ENCODE assay signal across 17 cellular contexts in genomic region chr22:49812838-49813237, GRCh38. TPM values are rescaled to one million over a fixed set of nuclear protein-coding genes. Genes with fewer than 3 reads are reported as not detected.
A peak's percentile ranks its signal among the peaks of the same experiment; 100 is the strongest.
DNase-seq lines count a peak whose midpoint lies in the region; ATAC-seq and TF ChIP-seq lines count a peak whose summit lies in the region.
"Had no signal": no experiment of that assay in that cellular context is flagged by ENCODE, and none has a peak within 500 bp of the region (broad histone marks: within the 10 kb centered on the region; RNA-seq: fewer than 3 reads in every experiment).

No MANE protein-coding gene starts in this region.

- DNase-seq in CD4-positive, alpha-beta memory T cell, result no peak
- DNase-seq in RPMI7951 (ENCODE audit: low read depth) (peak; percentile 52), fibroblast of gingiva (ENCODE audit: low read depth) (peak; percentile 21), neural crest cell (ENCODE audit: low read depth, low spot score) (no peak), NCI-H69 (lab: John Stamatoyannopoulos, UW) (no peak), NCI-H2107 treated with DMSO at 0.1 percent for 48 hours (lab: John Stamatoyannopoulos, UW; ENCODE audit: unreplicated experiment) (no peak), T1000 (lab: John Stamatoyannopoulos, UW) (no peak)
- DNase-seq: activated CD4-positive, alpha-beta T cell treated with anti-CD3 and anti-CD28 coated beads, Interleukin-2, amount 50 U/mL, for 48 hours; BE2C; foreskin keratinocyte; mesendoderm; NCI-H2107; SIG-M5; substantia nigra had no signal

- H3K27ac Mint-ChIP-seq in CD4-positive, alpha-beta memory T cell, result peak overlapping the region in 4 of 7 donors; percentile 13 to 62 (median 29)
- H3K27ac Mint-ChIP-seq in neural crest cell (ENCODE audit: unreplicated experiment), result peak overlapping the region; percentile 57

- CTCF ChIA-PET in CD4-positive, alpha-beta memory T cell (lab: Charles Lee; ENCODE audit: partially characterized antibody), result interaction anchor here (1.3 kb wide), 1 partner anchor 218 kb away, joined by 5 read pairs; no protein-coding TSS in a partner anchor

- peaks cover 16 to 60% of the 10 kb centered on the region in 2 donors for H3K36me3 Mint-ChIP-seq in CD4-positive, alpha-beta memory T cell
- H3K36me3 Mint-ChIP-seq in neural crest cell (ENCODE audit: low read depth), result peaks cover 23% of the 10 kb centered on the region

- peak overlapping the region in 2 of 8 donors; percentile 31 to 57 for H3K4me3 Mint-ChIP-seq in CD4-positive, alpha-beta memory T cell
- H3K4me3 Mint-ChIP-seq in neural crest cell, result no peak overlapping the region

- peaks cover 0 to 2% (median 0%) of the 10 kb centered on the region in 8 donors for H3K9me3 Mint-ChIP-seq in CD4-positive, alpha-beta memory T cell
- H3K9me3 Mint-ChIP-seq in neural crest cell, result no peaks in the 10 kb centered on the region

- H3K27ac ChIP-seq in CD4-positive, alpha-beta memory T cell (ENCODE audit: low read depth, low read length), result no peak overlapping the region
- H3K27ac ChIP-seq: ascending aorta, foreskin keratinocyte, HL-60 had no signal

- intact Hi-C loops in CD4-positive, alpha-beta memory T cell (cut with micrococcal nuclease), result no loop called here

- H3K27me3 Mint-ChIP-seq in CD4-positive, alpha-beta memory T cell, result no peaks in the 10 kb centered on the region
- no peaks in the 10 kb centered on the region for H3K27me3 Mint-ChIP-seq in neural crest cell (ENCODE audit: low read depth)

- peaks cover 19% of the 10 kb centered on the region for H3K36me3 ChIP-seq in CD4-positive, alpha-beta memory T cell (ENCODE audit: insufficient read depth, low read length)

- POLR2A ChIA-PET in CD4-positive, alpha-beta memory T cell (lab: Charles Lee; ENCODE audit: partially characterized antibody), result interaction anchor here (0.8 to 1.7 kb wide), 2 partner anchors 13 to 24 kb away, joined by 3 read pairs; no protein-coding TSS in a partner anchor

- H3K4me1 ChIP-seq in CD4-positive, alpha-beta memory T cell (ENCODE audit: insufficient read depth, low read length), result peaks cover 88% of the 10 kb centered on the region
- H3K4me1 ChIP-seq: BE2C, foreskin keratinocyte had no signal

- H3K27me3 ChIP-seq in CD4-positive, alpha-beta memory T cell (ENCODE audit: insufficient read depth, low read length), result no peaks in the 10 kb centered on the region
- H3K27me3 ChIP-seq: ascending aorta, BE2C, foreskin keratinocyte had no signal

- no peak for ATAC-seq in HG03045 (IDR thresholded peaks at IDR 0.05; ENCODE audit: unreplicated experiment)
- ATAC-seq: foreskin keratinocyte had no signal

- no peak overlapping the region for H3K4me3 ChIP-seq in CD4-positive, alpha-beta memory T cell (ENCODE audit: low read length in 2 of 2)
- H3K4me3 ChIP-seq: ascending aorta had no signal

- H3K9me3 ChIP-seq in CD4-positive, alpha-beta memory T cell (ENCODE audit: control insufficient read depth in 1 of 2, low read length in 2 of 2), result no peaks in the 10 kb centered on the region
- H3K9me3 ChIP-seq: ascending aorta, BE2C had no signal

- H3K4me1 Mint-ChIP-seq in CD4-positive, alpha-beta memory T cell, result peaks cover 57 to 92% (median 78%) of the 10 kb centered on the region in 4 donors
- H3K4me1 Mint-ChIP-seq in neural crest cell, result peaks cover 16% of the 10 kb centered on the region

- no peak for TF ChIP-seq CTCF in neural crest cell (conservative IDR thresholded peaks at IDR 0.05)

RNA-seq across cellular contexts. Expression of gene BRD1, which starts 14.8 kb away (rescaled TPM):
- 10 to 100 TPM; 84.0 to 88.1 TPM for total RNA-seq in CD4-positive, alpha-beta memory T cell
- polyA plus RNA-seq in CD4-positive, alpha-beta memory T cell, result 1 to 10 TPM in 1 of 2 donors, under 1 TPM in 1; 0.94 to 5.1 TPM
- 7.2 and 8.2 TPM in 2 replicates for total RNA-seq in RPMI7951 (2014; rRNA removed; shearing (Covaris generic))
- total RNA-seq in neural crest cell, result 55.5 and 59.1 TPM in 2 replicates

RNA-seq across cellular contexts. Expression of gene ZBED4, which starts 40.8 kb away (rescaled TPM):
- total RNA-seq in CD4-positive, alpha-beta memory T cell, result 10 to 100 TPM; 17.7 to 18.6 TPM
- polyA plus RNA-seq in CD4-positive, alpha-beta memory T cell, result 10 to 100 TPM in 1 of 2 donors, 1 to 10 TPM in 1; 6.7 to 10.0 TPM
- 7.3 and 7.7 TPM in 2 replicates for total RNA-seq in RPMI7951 (2014; rRNA removed; shearing (Covaris generic))
- 43.8 and 44.5 TPM in 2 replicates for total RNA-seq in neural crest cell

Comparison
In these comparisons a context has a peak if more than half of its experiments do, and no peak if none do; other contexts are left out.
1. DNase-seq: peak in RPMI7951 (single experiment) and fibroblast of gingiva (single experiment); none in CD4-positive, alpha-beta memory T cell (0 of 5), neural crest cell (single experiment), NCI-H69 (single experiment), NCI-H2107 treated with DMSO at 0.1 percent for 48 hours (single experiment) and T1000 (single experiment).